In genomic region chr3:124770341-124771082, GRCh38 we compare ENCODE assay signal across 9 cellular contexts. TPM values are rescaled to one million over a fixed set of nuclear protein-coding genes. Genes with fewer than 3 reads are reported as not detected.
DNase-seq lines count a peak whose midpoint lies in the region; ATAC-seq and TF ChIP-seq lines count a peak whose summit lies in the region.
"Had no signal": no experiment of that assay in that cellular context is flagged by ENCODE, and none has a peak within 500 bp of the region (broad histone marks: within the 10 kb centered on the region; RNA-seq: fewer than 3 reads in every experiment).

No MANE protein-coding gene starts in this region.

- H3K4me3 Mint-ChIP-seq in activated CD4-positive, alpha-beta T cell treated with anti-CD3 and anti-CD28 coated beads, Interleukin-2, amount 10 ng/mL, durations not matched to agents 7 days and 5 days = no peak overlapping the region

- peak overlapping the region; percentile 78 for H3K27ac ChIP-seq in rectal smooth muscle tissue (ENCODE audit: low read depth, low read length)

- H3K36me3 ChIP-seq in H7 (replicated peaks; ENCODE audit: control insufficient read depth, insufficient read depth, low read length) (peaks cover 50% of the 10 kb centered on the region), rectal smooth muscle tissue (ENCODE audit: control insufficient read depth, insufficient read depth, low read length) (peaks cover 3% of the 10 kb centered on the region)

- H3K4me3 ChIP-seq in H7 (ENCODE audit: insufficient read depth, low read depth, low read length) = no peak overlapping the region
- no peak overlapping the region for H3K4me3 ChIP-seq in rectal smooth muscle tissue (ENCODE audit: low read length)
- H3K4me3 ChIP-seq: tibial nerve had no signal

- peaks cover 32% of the 10 kb centered on the region for H3K4me1 ChIP-seq in rectal smooth muscle tissue (ENCODE audit: control insufficient read depth, insufficient read depth, low read length)

- H3K27me3 Mint-ChIP-seq in activated CD4-positive, alpha-beta T cell treated with anti-CD3 and anti-CD28 coated beads, Interleukin-2, amount 10 ng/mL, durations not matched to agents 7 days and 5 days = peaks cover 18% of the 10 kb centered on the region

- no peaks in the 10 kb centered on the region for H3K36me3 Mint-ChIP-seq in activated CD4-positive, alpha-beta T cell treated with anti-CD3 and anti-CD28 coated beads, Interleukin-2, amount 10 ng/mL, durations not matched to agents 7 days and 5 days (ENCODE audit: low read depth)

- H3K27me3 ChIP-seq in H7 (ENCODE audit: control insufficient read depth, insufficient read depth, low read length) (no peaks in the 10 kb centered on the region), rectal smooth muscle tissue (ENCODE audit: control insufficient read depth, insufficient read depth, low read length) (no peaks in the 10 kb centered on the region)
- H3K27me3 ChIP-seq: tibial nerve had no signal

- no peak overlapping the region for H3K9ac ChIP-seq in rectal smooth muscle tissue (ENCODE audit: low read length)

- DNase-seq in H7 (peak; percentile 76), SK-MEL-5 (ENCODE audit: low read depth, low spot score) (peak; percentile 28), Right ventricle myocardium inferior (ENCODE audit: missing footprints) (no peak), HCEC 1CT (no peak), GM20000 (ENCODE audit: low spot score) (no peak)
- DNase-seq in activated CD4-positive, alpha-beta T cell treated with anti-CD3 and anti-CD28 coated beads, Interleukin-2, amount 10 ng/mL, durations not matched to agents 7 days and 5 days = no peak

- no peak for TF ChIP-seq CTCF in GM20000 (IDR thresholded peaks at IDR 0.05; ENCODE audit: extremely low read depth, missing control alignments)

- no peaks in the 10 kb centered on the region for H3K9me3 Mint-ChIP-seq in activated CD4-positive, alpha-beta T cell treated with anti-CD3 and anti-CD28 coated beads, Interleukin-2, amount 10 ng/mL, durations not matched to agents 7 days and 5 days

- no peaks in the 10 kb centered on the region for H3K4me1 Mint-ChIP-seq in activated CD4-positive, alpha-beta T cell treated with anti-CD3 and anti-CD28 coated beads, Interleukin-2, amount 10 ng/mL, durations not matched to agents 7 days and 5 days

- in situ Hi-C loops in SK-MEL-5 (cut with HindIII; ENCODE audit: low pct_unique_long_range_greater_than_20kb, low sequenced_read_pairs) = no loop called here

- intact Hi-C loops in Right ventricle myocardium inferior (cut with DNase I) = loop anchor here (5.0 kb wide), 1 partner anchor 42 kb away; no protein-coding TSS in a partner anchor

- POLR2A ChIA-PET in activated CD4-positive, alpha-beta T cell treated with anti-CD3 and anti-CD28 coated beads, Interleukin-2, amount 10 ng/mL, durations not matched to agents 7 days and 5 days (lab: Charles Lee) = no interaction called here

- CTCF ChIA-PET in activated CD4-positive, alpha-beta T cell treated with anti-CD3 and anti-CD28 coated beads, Interleukin-2, amount 10 ng/mL, durations not matched to agents 7 days and 5 days (lab: Charles Lee) = interaction anchor here (0.6 to 3.4 kb wide), 6 partner anchors 9 to 1239 kb away, joined by 3 to 13 read pairs (median 5); partner anchors contain the start of gene SNX4

- ATAC-seq in Right ventricle myocardium inferior (peak; percentile 58), GM18861 (IDR thresholded peaks at IDR 0.05; ENCODE audit: unreplicated experiment) (no peak)

- H3K27ac Mint-ChIP-seq in activated CD4-positive, alpha-beta T cell treated with anti-CD3 and anti-CD28 coated beads, Interleukin-2, amount 10 ng/mL, durations not matched to agents 7 days and 5 days = no peak overlapping the region

RNA-seq across cellular contexts. Expression of gene UMPS, which starts 40.3 kb away (rescaled TPM):
- 34.8 and 48.1 TPM in 2 replicates for total RNA-seq in H7 (2014; rRNA removed; shearing (Covaris generic))
- total RNA-seq in SK-MEL-5 (2014; rRNA removed; shearing (Covaris generic)) = 34.9 and 37.3 TPM in 2 replicates
- polyA plus RNA-seq in SK-MEL-5 (2015; cell fraction: cytosol; rRNA removed) = 26.2 and 30.0 TPM in 2 replicates
- 19.0 and 31.4 TPM in 2 replicates for polyA plus RNA-seq in SK-MEL-5 (2015; cell fraction: nucleus; rRNA removed)
- 9.4 TPM for total RNA-seq in Right ventricle myocardium inferior
- 10 to 100 TPM; 26.9 to 27.8 TPM for total RNA-seq in activated CD4-positive, alpha-beta T cell treated with anti-CD3 and anti-CD28 coated beads, Interleukin-2, amount 10 ng/mL, durations not matched to agents 7 days and 5 days

Comparison
In these comparisons a context has a peak if more than half of its experiments do, and no peak if none do; other contexts are left out.
1. DNase-seq: peak in H7 (single experiment) and SK-MEL-5 (single experiment); none in Right ventricle myocardium inferior (single experiment), HCEC 1CT (single experiment), GM20000 (single experiment) and activated CD4-positive, alpha-beta T cell treated with anti-CD3 and anti-CD28 coated beads, Interleukin-2, amount 10 ng/mL, durations not matched to agents 7 days and 5 days (single experiment).